8 cellular contexts compared by ENCODE assay signal in the genomic region with DNA sequence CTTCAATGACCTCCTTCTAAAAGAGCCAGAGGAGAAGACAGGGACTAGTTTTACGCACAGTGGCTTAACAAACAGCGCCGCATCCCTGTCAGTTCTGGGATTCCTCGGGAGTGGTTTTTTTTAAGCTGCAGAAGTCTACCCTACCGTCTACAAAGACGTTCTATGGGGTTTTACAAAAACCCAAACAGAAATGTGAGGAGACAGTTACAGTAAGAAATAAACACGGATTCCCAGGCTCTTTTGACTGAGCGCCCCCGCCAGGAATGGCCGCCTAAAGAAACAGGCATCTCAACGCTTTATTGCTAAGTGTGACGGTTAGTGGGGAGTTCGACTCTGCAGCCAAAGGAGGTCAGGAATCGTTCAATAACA.
A peak's percentile ranks its signal among the peaks of the same experiment; 100 is the strongest.
DNase-seq lines count a peak whose midpoint lies in the region; ATAC-seq lines count a peak whose summit lies in the region.

No MANE protein-coding gene starts in this region.

- no peaks in the 10 kb centered on the region for H3K4me1 ChIP-seq in NT2/D1 (ENCODE audit: insufficient read depth, insufficient read length)

- no peaks in the 10 kb centered on the region for H3K27me3 Mint-ChIP-seq in central memory CD8-positive, alpha-beta T cell

- ATAC-seq in GM19043 (IDR thresholded peaks at IDR 0.05; ENCODE audit: low read depth, unreplicated experiment): peak; percentile 26
- ATAC-seq in HG03175 (IDR thresholded peaks at IDR 0.05; ENCODE audit: unreplicated experiment): peak; percentile 20
- peak; percentile 29 for ATAC-seq in central memory CD8-positive, alpha-beta T cell (replicated peaks; ENCODE audit: extremely low read depth, poor library complexity, severe bottlenecking)
- ATAC-seq in stimulated activated naive CD8-positive, alpha-beta T cell treated with anti-CD3 and anti-CD28 coated beads, Interleukin-15, Interleukin-2, amounts not matched to agents 100 U/mL and 50 U/mL, for 24 hours: peak; percentile 6

- H3K27me3 ChIP-seq in NT2/D1 (ENCODE audit: insufficient read depth, insufficient read length): no peaks in the 10 kb centered on the region

- DNase-seq in DMS153 treated with DMSO at 0.1 percent for 48 hours (lab: John Stamatoyannopoulos, UW; ENCODE audit: unreplicated experiment) (peak; percentile 9), NT2/D1 (ENCODE audit: low read depth, low spot score) (peak; percentile 6), kidney glomerular epithelial cell (lab: John Stamatoyannopoulos, UW) (peak; percentile 18), islet precursor cell (no peak)
- DNase-seq in central memory CD8-positive, alpha-beta T cell (ENCODE audit: low spot score in 2 of 2): no peak
- DNase-seq in stimulated activated naive CD8-positive, alpha-beta T cell treated with anti-CD3 and anti-CD28 coated beads, Interleukin-15, Interleukin-2, amounts not matched to agents 100 U/mL and 50 U/mL, for 24 hours: peak; percentile 14

- H3K4me3 Mint-ChIP-seq in central memory CD8-positive, alpha-beta T cell: peak overlapping the region; percentile 87

- peak overlapping the region; percentile 95 for H3K9ac ChIP-seq in NT2/D1 (ENCODE audit: insufficient read length, low read depth)

- peaks cover 49% of the 10 kb centered on the region for H3K36me3 Mint-ChIP-seq in central memory CD8-positive, alpha-beta T cell (ENCODE audit: insufficient read depth)

- H3K4me1 Mint-ChIP-seq in central memory CD8-positive, alpha-beta T cell: peaks cover 34% of the 10 kb centered on the region

- H3K36me3 ChIP-seq in NT2/D1 (ENCODE audit: insufficient read depth, insufficient read length, low read length): peaks cover 46% of the 10 kb centered on the region

- peak overlapping the region; percentile 94 for H3K27ac Mint-ChIP-seq in central memory CD8-positive, alpha-beta T cell (ENCODE audit: low read depth)

- no peaks in the 10 kb centered on the region for H3K9me3 ChIP-seq in NT2/D1 (ENCODE audit: insufficient read depth, low read length)

- H3K9me3 Mint-ChIP-seq in central memory CD8-positive, alpha-beta T cell: no peaks in the 10 kb centered on the region

- H3K4me3 ChIP-seq in NT2/D1 (ENCODE audit: insufficient read length, low read depth): peak overlapping the region; percentile 99

Comparison
In these comparisons a context has a peak if more than half of its experiments do, and no peak if none do; other contexts are left out.
1. DNase-seq: peak in DMS153 treated with DMSO at 0.1 percent for 48 hours (single experiment), NT2/D1 (single experiment), kidney glomerular epithelial cell (single experiment) and stimulated activated naive CD8-positive, alpha-beta T cell treated with anti-CD3 and anti-CD28 coated beads, Interleukin-15, Interleukin-2, amounts not matched to agents 100 U/mL and 50 U/mL, for 24 hours (single experiment); none in central memory CD8-positive, alpha-beta T cell (0 of 2) and islet precursor cell (single experiment).
2. Peak in every context shown above with its lines, with median percentiles within 50 percentile points of each other: ATAC-seq.